Comparison of ENCODE assay signal across 16 cellular contexts in genomic region chr6:11961137-11961779, GRCh38. TPM values are rescaled to one million over a fixed set of nuclear protein-coding genes. Genes with fewer than 3 reads are reported as not detected.
DNase-seq lines count a peak whose midpoint lies in the region; ATAC-seq, FAIRE-seq and TF ChIP-seq lines count a peak whose summit lies in the region.
"Had no signal": no experiment of that assay in that cellular context is flagged by ENCODE, and none has a peak within 500 bp of the region (broad histone marks: within the 10 kb centered on the region; RNA-seq: fewer than 3 reads in every experiment).

No MANE protein-coding gene starts in this region.

- POLR2A ChIA-PET in HEK293 (lab: Yijun Ruan, JAX) (no interaction called here), K562 (lab: Yijun Ruan, JAX) (interaction anchor here (1.2 kb wide), 1 partner anchor 14 kb away, joined by 3 read pairs; no protein-coding TSS in a partner anchor), HEK293T (lab: Yijun Ruan, JAX) (no interaction called here)

- no peaks in the 10 kb centered on the region for H3K36me3 ChIP-seq in HEK293 (ENCODE audit: control insufficient read depth in 2 of 2, insufficient read depth in 1 of 2, low read length in 2 of 2)
- no peaks in the 10 kb centered on the region for H3K36me3 ChIP-seq in K562 (ENCODE audit: control insufficient read depth, insufficient read depth, low read length)
- no peaks in the 10 kb centered on the region for H3K36me3 ChIP-seq in fibroblast of lung (ENCODE audit: control insufficient read depth, insufficient read depth, low read length)
- H3K36me3 ChIP-seq in neural progenitor cell: no peaks in the 10 kb centered on the region
- H3K36me3 ChIP-seq in testis (ENCODE audit: low read depth, missing control alignments): no peaks in the 10 kb centered on the region
- H3K36me3 ChIP-seq: BLaER1 treated with 17β-estradiol and CSF1 and Interleukin-3, amounts not matched to agents 10 nM and 100 nM; HAP-1 had no signal

- H3K4me1 ChIP-seq in HEK293 (ENCODE audit: control insufficient read depth, insufficient read depth, low read length) (no peaks in the 10 kb centered on the region), K562 (replicated peaks in 1 of 2; ENCODE audit: control insufficient read depth in 2 of 2, insufficient read depth in 2 of 2, low read length in 2 of 2) (no peaks in the 10 kb centered on the region; a peak in 3 of 5 replicates), fibroblast of lung (ENCODE audit: control insufficient read depth, extremely low read depth, insufficient read depth, low read length) (no peaks in the 10 kb centered on the region), neural progenitor cell (no peaks in the 10 kb centered on the region), testis (no peaks in the 10 kb centered on the region)
- H3K4me1 ChIP-seq: BLaER1 treated with 17β-estradiol and CSF1 and Interleukin-3, amounts not matched to agents 10 nM and 100 nM; HAP-1 had no signal

- no peak for TF ChIP-seq POLR2A in K562 (conservative IDR thresholded peaks at IDR 0.05)
- TF ChIP-seq POLR2A in testis (IDR thresholded peaks at IDR 0.05): no peak

- no peak overlapping the region for H3K4me3 ChIP-seq in HEK293 (ENCODE audit: low read depth, low read length)
- no peak overlapping the region for H3K4me3 ChIP-seq in K562
- no peak overlapping the region for H3K4me3 ChIP-seq in fibroblast of lung (replicated peaks in 1 of 4; ENCODE audit: control extremely low read depth in 1 of 4, insufficient read depth in 1 of 4, low read depth in 3 of 4, low read length in 4 of 4)
- no peak overlapping the region for H3K4me3 ChIP-seq in neural progenitor cell
- H3K4me3 ChIP-seq in testis: no peak overlapping the region
- H3K4me3 ChIP-seq: BLaER1 treated with 17β-estradiol and CSF1 and Interleukin-3, amounts not matched to agents 10 nM and 100 nM; HAP-1 had no signal

- H3K4me2 ChIP-seq in K562 (ENCODE audit: insufficient read depth, low read length) (no peak overlapping the region), fibroblast of lung (ENCODE audit: extremely low read depth, insufficient read depth, low read length) (no peak overlapping the region), neural progenitor cell (no peak overlapping the region)
- H3K4me2 ChIP-seq: BLaER1 treated with 17β-estradiol and CSF1 and Interleukin-3, amounts not matched to agents 10 nM and 100 nM had no signal

- peaks cover 8% of the 10 kb centered on the region for H3K27me3 Mint-ChIP-seq in neural progenitor cell (ENCODE audit: insufficient read depth, low read depth)

- TF ChIP-seq RAD21 in K562 (CRISPR knock-in tag; conservative IDR thresholded peaks at IDR 0.05 in 1 of 2, IDR thresholded peaks at IDR 0.05 in 1 of 2): no peak

- 72% methylated on average over 8 of the region's 8 CpGs for WGBS in K562 (ENCODE audit: insufficient coverage, low coverage, missing lambda C conversion rate)
- 75 to 88% methylated on average over 8 of the region's 8 CpGs for WGBS in testis, 2 donors

- peaks cover 2% of the 10 kb centered on the region for H3K9me3 Mint-ChIP-seq in neural progenitor cell
- H3K9me3 Mint-ChIP-seq: HFFc6 had no signal

- H2AFZ ChIP-seq in K562 (ENCODE audit: low read depth, low read length) (peak overlapping the region; percentile 37), fibroblast of lung (ENCODE audit: low read length) (peak overlapping the region; percentile 2), neural progenitor cell (replicated peaks) (peak overlapping the region; percentile 68)

- no peak for TF ChIP-seq EP300 in K562 (IDR thresholded peaks at IDR 0.05; ENCODE audit: low read length)

- intact Hi-C loops in K562 (cut with micrococcal nuclease) (no loop called here), testis (cut with DNase I; ENCODE audit: low total_unique reads) (no loop called here)

- H3F3A ChIP-seq in neural progenitor cell (ENCODE audit: low read depth): no peaks in the 10 kb centered on the region

- no peaks in the 10 kb centered on the region for H3K36me3 Mint-ChIP-seq in neural progenitor cell
- H3K36me3 Mint-ChIP-seq: CD8-positive, alpha-beta T cell had no signal

- FAIRE-seq in K562 (lab: Jason Lieb, UNC): no peak
- FAIRE-seq: HepG2 had no signal

- no peaks in the 10 kb centered on the region for H3K9me1 ChIP-seq in K562 (ENCODE audit: control insufficient read depth, insufficient read depth, low read length)

- H3K9me3 ChIP-seq in HEK293 (ENCODE audit: control insufficient read depth, insufficient read depth, low read depth, low read length): no peaks in the 10 kb centered on the region
- H3K9me3 ChIP-seq in K562 (replicated peaks; ENCODE audit: control insufficient read depth, insufficient read depth, low read depth, low read length): no peaks in the 10 kb centered on the region; the same call in 1 of the 2 replicates
- no peaks in the 10 kb centered on the region for H3K9me3 ChIP-seq in fibroblast of lung (ENCODE audit: control insufficient read depth, insufficient read depth, low read depth, low read length)
- H3K9me3 ChIP-seq in neural progenitor cell (ENCODE audit: low read depth): no peaks in the 10 kb centered on the region
- H3K9me3 ChIP-seq in testis: no peaks in the 10 kb centered on the region
- H3K9me3 ChIP-seq: HAP-1 had no signal

- H3K79me2 ChIP-seq in K562 (ENCODE audit: control insufficient read depth, insufficient read depth, low read length) (no peaks in the 10 kb centered on the region), fibroblast of lung (ENCODE audit: control insufficient read depth, insufficient read depth, low read length) (no peaks in the 10 kb centered on the region), neural progenitor cell (ENCODE audit: low read depth) (no peaks in the 10 kb centered on the region)

- ATAC-seq in K562: no peak
- ATAC-seq: CD8-positive, alpha-beta T cell; HepG2 had no signal

- CTCF ChIA-PET in HEK293 (lab: Yijun Ruan, JAX): interaction anchor here (0.7 to 1.3 kb wide), 4 partner anchors 14 to 326 kb away, joined by 3 to 5 read pairs (median 4); no protein-coding TSS in a partner anchor
- CTCF ChIA-PET in K562 (lab: Yijun Ruan, JAX; ENCODE audit: low intra/inter-chr PET ratio): no interaction called here
- CTCF ChIA-PET in HEK293T (lab: Yijun Ruan, JAX): no interaction called here

- TF ChIP-seq CTCF in HEK293 (tag by site-specific recombination; IDR thresholded peaks at IDR 0.05) (no peak), K562 (IDR thresholded peaks at IDR 0.05 in 2 of 3, conservative IDR thresholded peaks at IDR 0.05 in 1 of 3; ENCODE audit: insufficient read depth in 2 of 3, low read depth in 1 of 3, low read length in 3 of 3) (no peak), fibroblast of lung (conservative IDR thresholded peaks at IDR 0.05 in 1 of 2, IDR thresholded peaks at IDR 0.05 in 1 of 2; ENCODE audit: low read depth in 1 of 2, low read length in 2 of 2) (no peak), neural progenitor cell (IDR thresholded peaks at IDR 0.05) (no peak), testis (IDR thresholded peaks at IDR 0.05) (no peak)

- H3K9ac ChIP-seq in K562 (ENCODE audit: insufficient read depth in 1 of 2, low read depth in 2 of 2, low read length in 2 of 2) (no peak overlapping the region), fibroblast of lung (ENCODE audit: insufficient read depth, low read length) (no peak overlapping the region), neural progenitor cell (no peak overlapping the region)
- H3K9ac ChIP-seq: BLaER1 treated with 17β-estradiol and CSF1 and Interleukin-3, amounts not matched to agents 10 nM and 100 nM had no signal

- no TSS peak for BruUV-seq in K562 (replicated peaks; lab: Mats Ljungman, UMichigan)

- no peaks in the 10 kb centered on the region for H3K4me1 Mint-ChIP-seq in neural progenitor cell
- H3K4me1 Mint-ChIP-seq: B cell had no signal

- no peak overlapping the region for H3K4me3 Mint-ChIP-seq in neural progenitor cell
- H3K4me3 Mint-ChIP-seq: B cell; CD8-positive, alpha-beta T cell; HFFc6 had no signal

- in situ Hi-C loops in K562 (cut with MboI): no loop called here

- H3K27me3 ChIP-seq in K562 (ENCODE audit: control insufficient read depth in 2 of 2, insufficient read depth in 2 of 2, low read length in 2 of 2) (no peaks in the 10 kb centered on the region), fibroblast of lung (ENCODE audit: control insufficient read depth, insufficient read depth, low read length) (peaks cover 2% of the 10 kb centered on the region), neural progenitor cell (no peaks in the 10 kb centered on the region), testis (no peaks in the 10 kb centered on the region)
- H3K27me3 ChIP-seq: BLaER1 treated with 17β-estradiol and CSF1 and Interleukin-3, amounts not matched to agents 10 nM and 100 nM had no signal

- H3K27ac Mint-ChIP-seq in neural progenitor cell: no peak overlapping the region
- H3K27ac Mint-ChIP-seq: B cell; CD8-positive, alpha-beta T cell; HFFc6 had no signal

- DNase-seq in K562 (ENCODE audit: extremely low read depth in 1 of 4, low spot score in 3 of 4) (no peak), fibroblast of lung (ENCODE audit: low read depth in 2 of 2) (no peak), neural progenitor cell (ENCODE audit: low spot score) (no peak), HEK293T (ENCODE audit: extremely low spot score) (no peak), cerebellar cortex (ENCODE audit: low spot score) (no peak), testis (no peak)
- DNase-seq: Calu3; CD8-positive, alpha-beta T cell; DMS79 treated with DMSO at 0.1 percent for 48 hours; GF-D8; HFFc6 had no signal

- H3K27ac ChIP-seq in HEK293 (ENCODE audit: extremely low read depth, low read depth, low read length) (no peak overlapping the region), K562 (ENCODE audit: extremely low read depth, low read depth, low read length) (no peak overlapping the region), fibroblast of lung (ENCODE audit: insufficient read depth, low read length) (no peak overlapping the region), neural progenitor cell (no peak overlapping the region), testis (no peak overlapping the region)
- H3K27ac ChIP-seq: BLaER1 treated with 17β-estradiol and CSF1 and Interleukin-3, amounts not matched to agents 10 nM and 100 nM had no signal

- no peaks in the 10 kb centered on the region for H4K20me1 ChIP-seq in K562 (replicated peaks; ENCODE audit: control insufficient read depth, insufficient read depth, low read length)
- H4K20me1 ChIP-seq in fibroblast of lung (ENCODE audit: control insufficient read depth, extremely low read depth, insufficient read depth, low read length): no peaks in the 10 kb centered on the region
- H4K20me1 ChIP-seq in neural progenitor cell (ENCODE audit: low read depth): no peaks in the 10 kb centered on the region
- H4K20me1 ChIP-seq: BLaER1 treated with 17β-estradiol and CSF1 and Interleukin-3, amounts not matched to agents 10 nM and 100 nM had no signal

RNA-seq across cellular contexts. Expression of gene HIVEP1, which starts 50.9 kb away (rescaled TPM):
- total RNA-seq in K562 (2011; cell fraction: chromatin; rRNA removed; ENCODE audit: low replicate concordance): 53.0 and 162 TPM in 2 replicates
- total RNA-seq in K562 (2011; cell fraction: nucleolus; rRNA removed): 38.2 and 56.5 TPM in 2 replicates
- 82.4 and 142 TPM in 2 replicates for total RNA-seq in K562 (2011; cell fraction: nucleoplasm; rRNA removed)
- 19.3 and 21.7 TPM in 2 replicates for total RNA-seq in K562 (2014; rRNA removed)
- 33.3 and 37.1 TPM in 2 replicates for total RNA-seq in K562 (2014; rRNA removed; fragmentation: Illumina TruSeq; extraction: Trizol)
- total RNA-seq in K562 (2015; rRNA removed; fragmentation: Illumina TruSeq; extraction: Trizol): 29.3 and 30.4 TPM in 2 replicates
- total RNA-seq in K562 (2021): 25.8 and 28.8 TPM in 2 replicates
- 16.9 and 18.2 TPM in 2 replicates for polyA plus RNA-seq in K562 (2011; rRNA removed)
- 19.3 and 22.5 TPM in 2 replicates for polyA plus RNA-seq in K562 (2011; cell fraction: cytosol; rRNA removed)
- 35.9 and 42.5 TPM in 2 replicates for polyA plus RNA-seq in K562 (2011; cell fraction: nucleus; rRNA removed)
- polyA plus RNA-seq in K562 (2012): 11.0 and 12.9 TPM in 2 replicates
- polyA plus RNA-seq in K562 (2014; fragmentation: Illumina TruSeq; extraction: Trizol): 20.9 and 24.9 TPM in 2 replicates
- polyA plus RNA-seq in K562 (2014; fragmentation: Nextera tagmentation; extraction: Ambion mirVana): 1 to 10 TPM; 6.0 to 6.2 TPM
- polyA plus RNA-seq in K562 (2014; rRNA removed): 14.6 and 18.4 TPM in 2 replicates
- polyA minus RNA-seq in K562 (2011; rRNA and poly(A)+ RNA removed): 64.9 and 75.2 TPM in 2 replicates
- 21.6 and 23.0 TPM in 2 replicates for polyA minus RNA-seq in K562 (2011; cell fraction: cytosol; rRNA and poly(A)+ RNA removed)
- polyA minus RNA-seq in K562 (2011; cell fraction: nucleus; rRNA and poly(A)+ RNA removed): 68.8 and 114 TPM in 2 replicates
- total RNA-seq in fibroblast of lung: 9.9 and 10.3 TPM in 2 replicates
- polyA plus RNA-seq in fibroblast of lung: 12.6 and 14.6 TPM in 2 replicates
- polyA plus RNA-seq in fibroblast of lung (2012): 6.1 and 9.6 TPM in 2 replicates
- 13.7 and 24.3 TPM in 2 replicates for polyA minus RNA-seq in fibroblast of lung (ENCODE audit: low replicate concordance)
- total RNA-seq in neural progenitor cell (ENCODE audit: low replicate concordance): 21.6 and 23.3 TPM in 2 replicates
- total RNA-seq in testis: 10 to 100 TPM; 44.1 to 53.3 TPM
- polyA plus RNA-seq in testis (ENCODE audit: insufficient read depth, low read depth, low replicate concordance): 15.5 TPM

Comparison
In these comparisons a context has a peak if more than half of its experiments do, and no peak if none do; other contexts are left out.
1. H2AFZ ChIP-seq: peak in every context shown above with its lines; median percentile 68 in neural progenitor cell; 37 in K562; 2 in fibroblast of lung.
2. Of the 44 proteins assayed by ChIP-seq in both K562 and HEK293: peak only in K562: none; only in HEK293: KLF1; in both: none; in neither: 43.